ENCODE assay signal across 8 cellular contexts in genomic region chr3:58640700-58641372, GRCh38. TPM values are rescaled to one million over a fixed set of nuclear protein-coding genes. Genes with fewer than 3 reads are reported as not detected.
A peak's percentile ranks its signal among the peaks of the same experiment; 100 is the strongest.
DNase-seq lines count a peak whose midpoint lies in the region; ATAC-seq, FAIRE-seq and TF ChIP-seq lines count a peak whose summit lies in the region.

No MANE protein-coding gene starts in this region.

- peaks cover 5% of the 10 kb centered on the region for H3K27me3 Mint-ChIP-seq in glutamatergic neuron (ENCODE audit: unreplicated experiment)

- H3K27ac ChIP-seq in RWPE1 (no peak overlapping the region), trophoblast cell (ENCODE audit: low read depth, low read length) (no peak overlapping the region)

- no peak overlapping the region for H4K8ac ChIP-seq in trophoblast cell (ENCODE audit: low read depth, low read length)

- no peaks in the 10 kb centered on the region for H3K79me1 ChIP-seq in trophoblast cell (ENCODE audit: low read length)

- ATAC-seq in GM21825 (IDR thresholded peaks at IDR 0.05; ENCODE audit: unreplicated experiment) = no peak

- no peak overlapping the region for H2AK5ac ChIP-seq in trophoblast cell (ENCODE audit: low read length)

- POLR2A ChIA-PET in RWPE1 (lab: Yijun Ruan, JAX; ENCODE audit: low non-redundant PET) = no interaction called here

- H4K91ac ChIP-seq in trophoblast cell (ENCODE audit: low read depth, low read length) = no peak overlapping the region

- H3K27ac Mint-ChIP-seq in glutamatergic neuron (ENCODE audit: unreplicated experiment) = no peak overlapping the region

- peaks cover 5% of the 10 kb centered on the region in 2 experiments for H3K4me1 ChIP-seq in trophoblast cell (ENCODE audit: control insufficient read depth in 1 of 2, insufficient read depth in 2 of 2, low read length in 2 of 2)

- no peak overlapping the region for H2BK5ac ChIP-seq in trophoblast cell (ENCODE audit: low read depth, low read length, poor library complexity)

- H3K14ac ChIP-seq in trophoblast cell (ENCODE audit: low read length) = no peak overlapping the region

- H3K18ac ChIP-seq in trophoblast cell (ENCODE audit: low read length) = no peak overlapping the region

- H3K9me3 Mint-ChIP-seq in glutamatergic neuron (ENCODE audit: unreplicated experiment) = peaks cover 6% of the 10 kb centered on the region

- H3K4me2 ChIP-seq in trophoblast cell (ENCODE audit: low read length) = peak overlapping the region; percentile 50

- no peak overlapping the region for H2BK12ac ChIP-seq in trophoblast cell (ENCODE audit: low read length)

- peaks cover 8% of the 10 kb centered on the region for H3K4me1 Mint-ChIP-seq in glutamatergic neuron (ENCODE audit: low read depth, unreplicated experiment)

- WGBS in trophoblast cell (ENCODE audit: extremely low coverage, insufficient coverage, insufficient read length) = no CpG with 5 or more reads among the region's 25 CpGs

- CTCF ChIA-PET in RWPE1 (lab: Yijun Ruan, JAX) = interaction anchor here (0.6 to 0.7 kb wide), 7 partner anchors 124 to 1723 kb away, joined by 3 to 4 read pairs (median 3); no protein-coding TSS in a partner anchor

- no peak overlapping the region for H3K4me3 Mint-ChIP-seq in glutamatergic neuron (ENCODE audit: unreplicated experiment)

- no peaks in the 10 kb centered on the region for H3K79me2 ChIP-seq in trophoblast cell (ENCODE audit: control insufficient read depth, insufficient read depth, low read length, poor library complexity)

- H3K36me3 Mint-ChIP-seq in glutamatergic neuron (ENCODE audit: unreplicated experiment) = no peaks in the 10 kb centered on the region

- DNase-seq in D721Med (ENCODE audit: insufficient read length, low spot score) (peak; percentile 65), GM20000 (ENCODE audit: low spot score) (peak; percentile 78), HTR-8/SVneo (ENCODE audit: insufficient read length, low spot score) (peak; percentile 90), RWPE1 (ENCODE audit: low spot score) (peak; percentile 72), glutamatergic neuron (peak; percentile 91), trophoblast cell (peak; percentile 46 to 80)
- DNase-seq in activated naive CD4-positive, alpha-beta T cell (lab: John Stamatoyannopoulos, UW) = peak; percentile 7 to 31 (median 25)

- H4K12ac ChIP-seq in trophoblast cell (ENCODE audit: low read depth, low read length) = no peak overlapping the region

- FAIRE-seq in D721Med (lab: Jason Lieb, UNC) (no peak), HTR-8/SVneo (lab: Jason Lieb, UNC) (peak; percentile 95)

- H3K36me3 ChIP-seq in trophoblast cell (ENCODE audit: control insufficient read depth in 1 of 2, insufficient read depth in 2 of 2, low read length in 2 of 2) = no peaks in the 10 kb centered on the region

- H3K4me3 ChIP-seq in trophoblast cell (ENCODE audit: low read depth, low read length) = no peak overlapping the region

- H3K23ac ChIP-seq in trophoblast cell (ENCODE audit: low read length) = no peak overlapping the region

- no peak overlapping the region for H3K4ac ChIP-seq in trophoblast cell (ENCODE audit: low read depth, low read length)

- TF ChIP-seq CTCF in D721Med (IDR thresholded peaks at IDR 0.05; ENCODE audit: insufficient read depth, missing control alignments) (peak; percentile 98), GM20000 (IDR thresholded peaks at IDR 0.05; ENCODE audit: extremely low read depth, missing control alignments) (peak; percentile 76), RWPE1 (conservative IDR thresholded peaks at IDR 0.05; ENCODE audit: low read depth) (peak; percentile 86), glutamatergic neuron (IDR thresholded peaks at IDR 0.05; ENCODE audit: partially characterized antibody, unreplicated experiment) (peak; percentile 88)

- H3K9me3 ChIP-seq in trophoblast cell (ENCODE audit: insufficient read depth, low read depth, low read length) = peaks cover 3% of the 10 kb centered on the region

- H3K9ac ChIP-seq in trophoblast cell (ENCODE audit: low read length) = no peak overlapping the region

- H2AFZ ChIP-seq in trophoblast cell (ENCODE audit: insufficient read depth, low read length, poor library complexity) = no peak overlapping the region

- H2BK120ac ChIP-seq in trophoblast cell (ENCODE audit: insufficient read depth, low read length, poor library complexity) = no peak overlapping the region

- no peaks in the 10 kb centered on the region for H3K27me3 ChIP-seq in trophoblast cell (ENCODE audit: insufficient read depth, low read length)

RNA-seq across cellular contexts. Expression of gene FAM3D, which starts 25.7 kb away (rescaled TPM):
- total RNA-seq in glutamatergic neuron (ENCODE audit: unreplicated experiment) = not detected
- polyA plus RNA-seq in trophoblast cell (2013) = not detected in 2 replicates

Comparison
In these comparisons a context has a peak if more than half of its experiments do, and no peak if none do; other contexts are left out.
1. DNase-seq: peak in every context shown above with its lines; median percentile 91 in glutamatergic neuron; 90 in HTR-8/SVneo; 78 in GM20000; 72 in RWPE1; 65 in D721Med; 63 in trophoblast cell; 25 in activated naive CD4-positive, alpha-beta T cell.